1 cellular context compared by ENCODE assay signal in the genomic region with DNA sequence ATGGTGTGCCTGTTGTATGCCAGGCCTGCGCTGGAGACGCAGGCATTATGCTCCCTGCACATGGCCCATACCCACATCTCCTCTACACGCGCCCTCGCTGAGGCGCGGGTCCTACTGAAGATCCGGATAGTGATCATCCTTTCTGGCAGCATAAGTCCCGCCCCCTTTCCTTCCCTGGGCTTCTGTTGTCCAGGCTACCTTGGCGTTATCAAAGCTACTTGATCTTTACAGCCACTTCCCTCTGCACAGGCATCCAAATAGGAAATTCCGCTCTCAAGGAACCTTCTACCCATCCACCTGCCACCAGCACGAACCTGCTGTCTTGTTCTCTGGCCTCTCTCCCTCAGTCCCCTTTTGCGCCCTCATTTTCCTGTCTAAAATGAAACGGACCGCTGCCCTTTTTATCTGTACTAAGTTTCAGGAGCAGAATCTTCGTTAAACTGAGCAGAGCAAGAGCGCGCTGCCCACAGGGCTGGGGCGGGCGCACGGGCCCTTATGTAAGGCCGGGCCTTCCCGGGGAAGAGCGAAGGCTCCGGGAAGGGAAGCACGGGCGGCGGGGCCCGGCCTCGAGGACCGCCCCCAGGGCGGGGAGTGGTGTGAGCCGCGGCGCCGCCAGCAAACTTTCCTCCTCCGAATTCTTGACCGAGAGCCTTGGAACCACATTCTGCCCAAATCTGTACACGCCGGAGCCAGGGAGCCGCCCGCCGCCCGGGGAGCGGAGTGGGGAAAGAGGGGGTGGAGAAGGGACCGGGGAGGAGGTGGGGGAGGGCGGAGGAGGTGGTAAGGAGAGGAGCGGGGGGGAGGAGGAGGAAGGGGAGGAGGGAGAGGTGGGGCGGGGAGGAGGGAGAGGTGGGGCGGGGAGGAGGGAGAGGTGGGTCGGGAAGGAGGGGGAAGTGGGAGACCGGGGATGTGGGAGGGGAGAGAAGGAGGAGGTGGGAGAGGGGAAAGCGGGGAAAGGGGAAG.
TF ChIP-seq lines count a peak whose summit lies in the region.

No MANE protein-coding gene starts in this region.

TF ChIP-seq in GM12878, 131 proteins besides CTCF, POLR2A, EP300 and RAD21:
- 0 out of 2 replicates have a peak, but pooled peaks have one; percentile 47 for TF ChIP-seq NFXL1 (IDR thresholded peaks at IDR 0.05; ENCODE audit: borderline replicate concordance)
- TF ChIP-seq BRCA1 (IDR thresholded peaks at IDR 0.05; ENCODE audit: low read depth, low read length): no peak
- TF ChIP-seq PML (IDR thresholded peaks at IDR 0.05; ENCODE audit: low read length): no peak
- peak; percentile 44 to 70; a peak in 2 of 4 replicates for TF ChIP-seq BHLHE40 (IDR thresholded peaks at IDR 0.05; ENCODE audit: borderline replicate concordance in 1 of 2, low read depth in 2 of 2, low read length in 1 of 2)
- TF ChIP-seq RB1 (IDR thresholded peaks at IDR 0.05; ENCODE audit: borderline replicate concordance): no peak
- peak; percentile 11; the same call in 1 of the 2 replicates for TF ChIP-seq SMC3 (IDR thresholded peaks at IDR 0.05; ENCODE audit: borderline replicate concordance, low read length)
- peak in 1 of 2 experiments; percentile 33; a peak in 3 of 4 replicates for TF ChIP-seq IKZF2 (IDR thresholded peaks at IDR 0.05)
- TF ChIP-seq CREB1 (IDR thresholded peaks at IDR 0.05; ENCODE audit: low read depth): no peak
- no peak for TF ChIP-seq ZSCAN29 (IDR thresholded peaks at IDR 0.05)
- TF ChIP-seq IKZF1 (conservative IDR thresholded peaks at IDR 0.05): peak; percentile 76
- TF ChIP-seq CHD2 (IDR thresholded peaks at IDR 0.05; ENCODE audit: borderline replicate concordance, low read depth, low read length): 0 out of 2 replicates have a peak, but pooled peaks have one; percentile 28
- TF ChIP-seq LARP7 (IDR thresholded peaks at IDR 0.05): peak; percentile 62
- TF ChIP-seq, protein P1, sequence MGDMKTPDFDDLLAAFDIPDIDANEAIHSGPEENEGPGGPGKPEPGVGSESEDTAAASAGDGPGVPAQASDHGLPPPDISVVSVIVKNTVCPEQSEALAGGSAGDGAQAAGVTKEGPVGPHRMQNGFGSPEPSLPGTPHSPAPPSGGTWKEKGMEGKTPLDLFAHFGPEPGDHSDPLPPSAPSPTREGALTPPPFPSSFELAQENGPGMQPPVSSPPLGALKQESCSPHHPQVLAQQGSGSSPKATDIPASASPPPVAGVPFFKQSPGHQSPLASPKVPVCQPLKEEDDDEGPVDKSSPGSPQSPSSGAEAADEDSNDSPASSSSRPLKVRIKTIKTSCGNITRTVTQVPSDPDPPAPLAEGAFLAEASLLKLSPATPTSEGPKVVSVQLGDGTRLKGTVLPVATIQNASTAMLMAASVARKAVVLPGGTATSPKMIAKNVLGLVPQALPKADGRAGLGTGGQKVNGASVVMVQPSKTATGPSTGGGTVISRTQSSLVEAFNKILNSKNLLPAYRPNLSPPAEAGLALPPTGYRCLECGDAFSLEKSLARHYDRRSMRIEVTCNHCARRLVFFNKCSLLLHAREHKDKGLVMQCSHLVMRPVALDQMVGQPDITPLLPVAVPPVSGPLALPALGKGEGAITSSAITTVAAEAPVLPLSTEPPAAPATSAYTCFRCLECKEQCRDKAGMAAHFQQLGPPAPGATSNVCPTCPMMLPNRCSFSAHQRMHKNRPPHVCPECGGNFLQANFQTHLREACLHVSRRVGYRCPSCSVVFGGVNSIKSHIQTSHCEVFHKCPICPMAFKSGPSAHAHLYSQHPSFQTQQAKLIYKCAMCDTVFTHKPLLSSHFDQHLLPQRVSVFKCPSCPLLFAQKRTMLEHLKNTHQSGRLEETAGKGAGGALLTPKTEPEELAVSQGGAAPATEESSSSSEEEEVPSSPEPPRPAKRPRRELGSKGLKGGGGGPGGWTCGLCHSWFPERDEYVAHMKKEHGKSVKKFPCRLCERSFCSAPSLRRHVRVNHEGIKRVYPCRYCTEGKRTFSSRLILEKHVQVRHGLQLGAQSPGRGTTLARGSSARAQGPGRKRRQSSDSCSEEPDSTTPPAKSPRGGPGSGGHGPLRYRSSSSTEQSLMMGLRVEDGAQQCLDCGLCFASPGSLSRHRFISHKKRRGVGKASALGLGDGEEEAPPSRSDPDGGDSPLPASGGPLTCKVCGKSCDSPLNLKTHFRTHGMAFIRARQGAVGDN (IDR thresholded peaks at IDR 0.05): 0 out of 2 replicates have a peak, but pooled peaks have one; percentile 28
- TF ChIP-seq, protein P2, sequence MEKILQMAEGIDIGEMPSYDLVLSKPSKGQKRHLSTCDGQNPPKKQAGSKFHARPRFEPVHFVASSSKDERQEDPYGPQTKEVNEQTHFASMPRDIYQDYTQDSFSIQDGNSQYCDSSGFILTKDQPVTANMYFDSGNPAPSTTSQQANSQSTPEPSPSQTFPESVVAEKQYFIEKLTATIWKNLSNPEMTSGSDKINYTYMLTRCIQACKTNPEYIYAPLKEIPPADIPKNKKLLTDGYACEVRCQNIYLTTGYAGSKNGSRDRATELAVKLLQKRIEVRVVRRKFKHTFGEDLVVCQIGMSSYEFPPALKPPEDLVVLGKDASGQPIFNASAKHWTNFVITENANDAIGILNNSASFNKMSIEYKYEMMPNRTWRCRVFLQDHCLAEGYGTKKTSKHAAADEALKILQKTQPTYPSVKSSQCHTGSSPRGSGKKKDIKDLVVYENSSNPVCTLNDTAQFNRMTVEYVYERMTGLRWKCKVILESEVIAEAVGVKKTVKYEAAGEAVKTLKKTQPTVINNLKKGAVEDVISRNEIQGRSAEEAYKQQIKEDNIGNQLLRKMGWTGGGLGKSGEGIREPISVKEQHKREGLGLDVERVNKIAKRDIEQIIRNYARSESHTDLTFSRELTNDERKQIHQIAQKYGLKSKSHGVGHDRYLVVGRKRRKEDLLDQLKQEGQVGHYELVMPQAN (conservative IDR thresholded peaks at IDR 0.05): no peak
- TF ChIP-seq DPF2 (IDR thresholded peaks at IDR 0.05): peak; percentile 20; the same call in 1 of the 2 replicates
